In the genomic region with DNA sequence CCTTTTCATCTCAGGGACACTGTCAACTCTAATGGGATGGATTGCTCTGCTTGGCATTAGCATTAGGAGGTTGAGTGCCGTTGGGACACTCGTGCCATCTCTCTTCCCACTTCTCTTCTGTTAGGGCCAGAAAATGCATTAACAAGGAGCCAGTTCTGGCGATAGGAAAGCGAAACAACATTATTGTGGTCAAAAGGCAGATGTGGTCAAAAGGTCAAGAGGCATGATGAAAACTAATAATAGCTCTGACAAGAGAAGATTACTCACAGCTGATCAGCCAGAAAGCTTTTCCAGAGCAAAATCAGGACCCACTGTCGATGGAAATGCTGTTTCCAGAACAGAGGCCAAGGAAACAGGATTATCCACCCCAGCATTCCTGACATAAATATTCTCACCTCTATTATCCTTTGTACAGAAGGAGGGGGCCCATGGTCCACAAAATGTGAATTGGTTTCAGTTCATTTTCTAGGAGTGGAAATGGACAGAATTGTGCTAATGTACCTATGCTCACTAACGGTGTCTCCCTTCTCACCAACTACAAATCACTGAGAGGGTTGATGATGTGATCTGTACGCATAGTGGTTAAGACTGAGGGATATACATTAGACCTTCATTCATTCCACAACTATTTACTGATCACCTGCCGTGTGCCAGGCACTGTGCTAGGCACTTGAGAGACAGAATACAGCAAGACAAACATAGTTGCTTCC, we compare ENCODE assay signal across 10 cellular contexts.
DNase-seq lines count a peak whose midpoint lies in the region; ATAC-seq, FAIRE-seq and TF ChIP-seq lines count a peak whose summit lies in the region.
"Had no signal": no experiment of that assay in that cellular context is flagged by ENCODE, and none has a peak within 500 bp of the region (broad histone marks: within the 10 kb centered on the region; RNA-seq: fewer than 3 reads in every experiment).

No MANE protein-coding gene starts in this region.

- no peak overlapping the region for H3K9ac ChIP-seq in BLaER1

- no peaks in the 10 kb centered on the region for H4K20me1 ChIP-seq in BLaER1

- no peaks in the 10 kb centered on the region for H3K27me3 ChIP-seq in BLaER1

- DNase-seq in HT1080 (ENCODE audit: low read depth) (peak; percentile 32), fibroblast of the aortic adventitia (ENCODE audit: low read depth) (peak; percentile 21), D721Med (ENCODE audit: insufficient read length, low spot score) (no peak), GF-D8 (lab: John Stamatoyannopoulos, UW) (no peak)
- no peak for DNase-seq in activated CD8-positive, alpha-beta memory T cell treated with anti-CD3 and anti-CD28 coated beads for 24 hours
- no peak for DNase-seq in stimulated activated naive CD4-positive, alpha-beta T cell (lab: John Stamatoyannopoulos, UW)
- DNase-seq: NCI-H524 treated with DMSO at 0.1 percent for 48 hours had no signal

- no peak overlapping the region for H3K4me3 ChIP-seq in BLaER1
- H3K4me3 ChIP-seq in fibroblast of the aortic adventitia (ENCODE audit: low read depth, low read length): no peak overlapping the region

- FAIRE-seq in D721Med (lab: Jason Lieb, UNC): no peak
- FAIRE-seq: endothelial cell of umbilical vein had no signal

- H3K36me3 ChIP-seq in BLaER1: no peaks in the 10 kb centered on the region

- peaks cover 18% of the 10 kb centered on the region for H3K4me1 ChIP-seq in BLaER1

- TF ChIP-seq CTCF in fibroblast of the aortic adventitia (IDR thresholded peaks at IDR 0.05; ENCODE audit: insufficient read depth, low read length) (no peak), D721Med (IDR thresholded peaks at IDR 0.05; ENCODE audit: insufficient read depth, missing control alignments) (no peak)

- no peak overlapping the region for H3K27ac ChIP-seq in BLaER1

- H3K4me2 ChIP-seq in BLaER1: peak overlapping the region; percentile 22

- ATAC-seq in GM19467 (IDR thresholded peaks at IDR 0.05; ENCODE audit: unreplicated experiment): peak; percentile 63

- H3K9me3 ChIP-seq in BLaER1: no peaks in the 10 kb centered on the region

Comparison
In these comparisons a context has a peak if more than half of its experiments do, and no peak if none do; other contexts are left out.
1. DNase-seq: peak in HT1080 (single experiment) and fibroblast of the aortic adventitia (single experiment); none in activated CD8-positive, alpha-beta memory T cell treated with anti-CD3 and anti-CD28 coated beads for 24 hours (single experiment), stimulated activated naive CD4-positive, alpha-beta T cell (0 of 6), D721Med (single experiment) and GF-D8 (single experiment).